In the genomic region with DNA sequence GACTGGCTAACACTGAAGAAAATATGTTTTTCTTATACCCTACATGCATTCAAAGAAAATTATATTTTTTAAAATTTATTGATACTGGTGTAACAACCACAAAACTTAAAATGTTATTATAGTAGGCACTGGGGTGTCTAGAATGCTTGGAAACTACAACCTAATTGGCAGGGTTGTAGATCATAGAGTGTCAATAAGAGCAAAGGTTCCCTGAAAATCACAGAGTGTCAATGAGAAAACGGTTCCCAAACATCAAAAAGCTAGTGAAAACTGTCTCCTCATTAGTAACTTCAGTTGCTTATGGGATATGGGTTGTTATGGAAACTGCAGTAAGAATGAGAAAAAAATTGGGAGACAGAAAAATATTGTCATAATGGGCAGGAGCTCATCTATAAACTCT, we compare ENCODE assay signal across 27 cellular contexts.
"Had no signal": no experiment of that assay in that cellular context is flagged by ENCODE, and none has a peak within 500 bp of the region (broad histone marks: within the 10 kb centered on the region; RNA-seq: fewer than 3 reads in every experiment).

No MANE protein-coding gene starts in this region.

- FAIRE-seq: urothelium cell line had no signal

- H3K4me3 ChIP-seq: stomach, suprapubic skin, testis, thoracic aorta, thyroid gland, tibial artery, tibial nerve, transverse colon, upper lobe of left lung, upper lobe of right lung, uterus, vagina had no signal

- DNase-seq: stimulated activated CD4-positive, alpha-beta T cell treated with anti-CD3 and anti-CD28 coated beads, Interleukin-2, amount 100 ng/mL, for 48 hours; stimulated activated CD4-positive, alpha-beta T cell treated with anti-CD3 and anti-CD28 coated beads, Interleukin-4, amount 100 ng/mL, for 1 hour; stimulated activated CD4-positive, alpha-beta T cell treated with anti-CD3 and anti-CD28 coated beads, Interleukin-4, amount 100 ng/mL, for 24 hours; stimulated activated CD4-positive, alpha-beta T cell treated with anti-CD3 and anti-CD28 coated beads, Interleukin-4, amount 100 ng/mL, for 4 hours; stimulated activated CD8-positive, alpha-beta memory T cell treated with anti-CD3 and anti-CD28 coated beads, Interleukin-4, amount 100 ng/mL, for 48 hours; stimulated activated naive B cell treated with anti-CD40 and anti-IgM and Interleukin-4, amounts not matched to agents 10 μg/mL and 1 μg/mL and 100 μg/mL, for 72 hours; stimulated activated naive CD4-positive, alpha-beta T cell; stimulated activated naive CD4-positive, alpha-beta T cell treated with Interleukin-2 at 50 U/mL for 16 hours; stimulated activated naive CD8-positive, alpha-beta T cell treated with anti-CD3 and anti-CD28 coated beads, Interleukin-15, amount 100 ng/mL, for 72 hours; stimulated activated naive CD8-positive, alpha-beta T cell treated with anti-CD3 and anti-CD28 coated beads, Interleukin-15, Interleukin-2, amounts not matched to agents 100 U/mL and 50 U/mL, for 24 hours; stomach; substantia nigra; testis; thyroid gland; tibial artery; trophoblast cell; upper lobe of left lung; upper lobe of right lung; uterus had no signal

- H3K4me1 ChIP-seq: stomach, suprapubic skin, testis, thyroid gland, tibial artery, tibial nerve, transverse colon, upper lobe of left lung, upper lobe of right lung, uterus, vagina had no signal

- H3K36me3 ChIP-seq: stomach, suprapubic skin, thoracic aorta, thyroid gland, tibial artery, tibial nerve, transverse colon, upper lobe of left lung, upper lobe of right lung, uterus, vagina had no signal

- ATAC-seq: stimulated activated effector memory CD8-positive, alpha-beta T cell treated with anti-CD3 and anti-CD28 coated beads, Interleukin-12 subunit alpha, Interleukin-12 subunit beta, amount 100 ng/mL, for 72 hours; stimulated activated memory B cell treated with anti-CD40 and anti-IgM and Interleukin-4, amounts not matched to agents 10 μg/mL and 1 μg/mL and 100 μg/mL, for 72 hours; stimulated activated naive B cell treated with anti-CD40 and anti-IgM and Interleukin-4, amounts not matched to agents 10 μg/mL and 1 μg/mL and 100 μg/mL, for 72 hours; stimulated activated naive CD8-positive, alpha-beta T cell treated with anti-CD3 and anti-CD28 coated beads, Interleukin-15, amount 100 ng/mL, for 72 hours; stimulated activated naive CD8-positive, alpha-beta T cell treated with anti-CD3 and anti-CD28 coated beads, Interleukin-15, Interleukin-2, amounts not matched to agents 100 U/mL and 50 U/mL, for 24 hours; upper lobe of right lung had no signal

- H3K27ac ChIP-seq: stomach, suprapubic skin, testis, thoracic aorta, thyroid gland, tibial artery, tibial nerve, transverse colon, upper lobe of left lung, upper lobe of right lung, uterus, vagina had no signal

- H3K9me3 ChIP-seq: stomach, suprapubic skin, testis, thoracic aorta, thyroid gland, tibial artery, tibial nerve, transverse colon, upper lobe of left lung, upper lobe of right lung, uterus, vagina had no signal

- H3K27me3 ChIP-seq: stomach, suprapubic skin, testis, thyroid gland, tibial artery, tibial nerve, transverse colon, upper lobe of left lung, upper lobe of right lung, uterus, vagina had no signal
